1 cellular context compared by ENCODE assay signal in genomic region chr2:240024766-240025165, GRCh38.
TF ChIP-seq lines count a peak whose summit lies in the region.

No MANE protein-coding gene starts in this region.

TF ChIP-seq in HepG2, 621 proteins besides CTCF, POLR2A, EP300 and RAD21:
- 0 out of 2 replicates have a peak, but pooled peaks have one; percentile 9 for TF ChIP-seq ZBTB39 (CRISPR knock-in tag; IDR thresholded peaks at IDR 0.05)
- 0 out of 2 replicates have a peak, but pooled peaks have one; percentile 5 for TF ChIP-seq BORCS8-MEF2B (CRISPR knock-in tag; IDR thresholded peaks at IDR 0.05)
- TF ChIP-seq GPN1 (CRISPR knock-in tag; IDR thresholded peaks at IDR 0.05; ENCODE audit: borderline replicate concordance): 0 out of 2 replicates have a peak, but pooled peaks have one; percentile 52
- no peak for TF ChIP-seq TFDP1 (CRISPR knock-in tag; IDR thresholded peaks at IDR 0.05; ENCODE audit: borderline replicate concordance)
- peak; percentile 97 for TF ChIP-seq KDM5A (IDR thresholded peaks at IDR 0.05; ENCODE audit: borderline replicate concordance, low read length)
- TF ChIP-seq ZNF230 (CRISPR knock-in tag; IDR thresholded peaks at IDR 0.05): 0 out of 2 replicates have a peak, but pooled peaks have one; percentile 19
- no peak for TF ChIP-seq KDM5B (CRISPR knock-in tag; IDR thresholded peaks at IDR 0.05; ENCODE audit: borderline replicate concordance)
- peak; percentile 9; the same call in 1 of the 2 replicates for TF ChIP-seq KDM4B (CRISPR knock-in tag; IDR thresholded peaks at IDR 0.05)
- TF ChIP-seq AFF4 (CRISPR knock-in tag; IDR thresholded peaks at IDR 0.05): 0 out of 2 replicates have a peak, but pooled peaks have one; percentile 7
- no peak for TF ChIP-seq ZBTB38 (CRISPR knock-in tag; IDR thresholded peaks at IDR 0.05)
- 0 out of 2 replicates have a peak, but pooled peaks have one; percentile 12 for TF ChIP-seq SMAD1 (CRISPR knock-in tag; IDR thresholded peaks at IDR 0.05; ENCODE audit: borderline replicate concordance, low read depth)
